In genomic region chr17:29005936-29006438, GRCh38 we compare ENCODE assay signal across 8 cellular contexts. TPM values are rescaled to one million over a fixed set of nuclear protein-coding genes. Genes with fewer than 3 reads are reported as not detected.
DNase-seq lines count a peak whose midpoint lies in the region; ATAC-seq and TF ChIP-seq lines count a peak whose summit lies in the region.

A gene with protein sequence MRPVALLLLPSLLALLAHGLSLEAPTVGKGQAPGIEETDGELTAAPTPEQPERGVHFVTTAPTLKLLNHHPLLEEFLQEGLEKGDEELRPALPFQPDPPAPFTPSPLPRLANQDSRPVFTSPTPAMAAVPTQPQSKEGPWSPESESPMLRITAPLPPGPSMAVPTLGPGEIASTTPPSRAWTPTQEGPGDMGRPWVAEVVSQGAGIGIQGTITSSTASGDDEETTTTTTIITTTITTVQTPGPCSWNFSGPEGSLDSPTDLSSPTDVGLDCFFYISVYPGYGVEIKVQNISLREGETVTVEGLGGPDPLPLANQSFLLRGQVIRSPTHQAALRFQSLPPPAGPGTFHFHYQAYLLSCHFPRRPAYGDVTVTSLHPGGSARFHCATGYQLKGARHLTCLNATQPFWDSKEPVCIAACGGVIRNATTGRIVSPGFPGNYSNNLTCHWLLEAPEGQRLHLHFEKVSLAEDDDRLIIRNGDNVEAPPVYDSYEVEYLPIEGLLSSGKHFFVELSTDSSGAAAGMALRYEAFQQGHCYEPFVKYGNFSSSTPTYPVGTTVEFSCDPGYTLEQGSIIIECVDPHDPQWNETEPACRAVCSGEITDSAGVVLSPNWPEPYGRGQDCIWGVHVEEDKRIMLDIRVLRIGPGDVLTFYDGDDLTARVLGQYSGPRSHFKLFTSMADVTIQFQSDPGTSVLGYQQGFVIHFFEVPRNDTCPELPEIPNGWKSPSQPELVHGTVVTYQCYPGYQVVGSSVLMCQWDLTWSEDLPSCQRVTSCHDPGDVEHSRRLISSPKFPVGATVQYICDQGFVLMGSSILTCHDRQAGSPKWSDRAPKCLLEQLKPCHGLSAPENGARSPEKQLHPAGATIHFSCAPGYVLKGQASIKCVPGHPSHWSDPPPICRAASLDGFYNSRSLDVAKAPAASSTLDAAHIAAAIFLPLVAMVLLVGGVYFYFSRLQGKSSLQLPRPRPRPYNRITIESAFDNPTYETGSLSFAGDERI (minus strand): TSS chr17:29006033. CDS start chr17:29005869, 164 bp downstream.

- intact Hi-C loops in left ventricle myocardium superior (cut with micrococcal nuclease) = no loop called here
- intact Hi-C loops in uterus (cut with DNase I; ENCODE audit: low total_unique reads) = no loop called here

- TF ChIP-seq POLR2A in uterus (IDR thresholded peaks at IDR 0.05) (no peak), GM18505 (IDR thresholded peaks at IDR 0.05; ENCODE audit: borderline replicate concordance, extremely low read depth, insufficient read depth, insufficient read length) (no peak)

- H3K27me3 ChIP-seq in adipocyte (replicated peaks; ENCODE audit: control insufficient read depth, insufficient read depth, low read length) (peaks cover 89% of the 10 kb centered on the region), uterus (peaks cover 7 to 11% of the 10 kb centered on the region in 2 donors)

- DNase-seq in COLO668 (lab: John Stamatoyannopoulos, UW; ENCODE audit: unreplicated experiment) = peak; percentile 78
- DNase-seq in LoVo (ENCODE audit: low spot score) = peak; percentile 31
- DNase-seq in adipocyte (ENCODE audit: low read depth) = peak; percentile 85
- peak; percentile 87 for DNase-seq in left ventricle myocardium superior
- DNase-seq in renal cortical epithelial cell (ENCODE audit: low read depth) = peak; percentile 5
- DNase-seq in uterus = peak; percentile 24 to 63

- H3K4me3 ChIP-seq in adipocyte (ENCODE audit: low read length) (no peak within 1 kb of the TSS), uterus (no peak within 1 kb of the TSS)

- H3K9me3 ChIP-seq in adipocyte (ENCODE audit: control insufficient read depth, low read length) (no peaks in the 10 kb centered on the region), uterus (no peaks in the 10 kb centered on the region)

- TF ChIP-seq CTCF in uterus (IDR thresholded peaks at IDR 0.05) = peak in 3 of 4 experiments; percentile 16 to 39 (median 20)

- H3K9ac ChIP-seq in adipocyte (ENCODE audit: low read length) = no peak within 1 kb of the TSS

- ATAC-seq in SK-N-SH treated with all-trans-retinoic acid at 6 μM for 48 hours = peak; percentile 90
- peak; percentile 95 for ATAC-seq in left ventricle myocardium superior
- no peak for ATAC-seq in GM18505 (IDR thresholded peaks at IDR 0.05; ENCODE audit: unreplicated experiment)

- no peaks in the 10 kb centered on the region for H3K36me3 ChIP-seq in adipocyte (ENCODE audit: control insufficient read depth, insufficient read depth, low read length, severe bottlenecking)
- no peaks in the 10 kb centered on the region for H3K36me3 ChIP-seq in uterus

- H3K27ac ChIP-seq in uterus = no peak within 1 kb of the TSS

- H3K4me1 ChIP-seq in adipocyte (ENCODE audit: control insufficient read depth, insufficient read depth, low read length) = no peaks in the 10 kb centered on the region
- H3K4me1 ChIP-seq in uterus = peaks cover 0 to 12% of the 10 kb centered on the region in 2 donors

TF ChIP-seq in SK-N-SH treated with all-trans-retinoic acid at 6 μM for 48 hours, 23 proteins besides CTCF, POLR2A, EP300 and RAD21:
- 0 out of 2 replicates have a peak, but pooled peaks have one; percentile 42 for TF ChIP-seq ZFP3 (CRISPR knock-in tag; IDR thresholded peaks at IDR 0.05)
- TF ChIP-seq CSDC2 (CRISPR knock-in tag; IDR thresholded peaks at IDR 0.05) = 0 out of 2 replicates have a peak, but pooled peaks have one; percentile 20
- TF ChIP-seq, protein P1, sequence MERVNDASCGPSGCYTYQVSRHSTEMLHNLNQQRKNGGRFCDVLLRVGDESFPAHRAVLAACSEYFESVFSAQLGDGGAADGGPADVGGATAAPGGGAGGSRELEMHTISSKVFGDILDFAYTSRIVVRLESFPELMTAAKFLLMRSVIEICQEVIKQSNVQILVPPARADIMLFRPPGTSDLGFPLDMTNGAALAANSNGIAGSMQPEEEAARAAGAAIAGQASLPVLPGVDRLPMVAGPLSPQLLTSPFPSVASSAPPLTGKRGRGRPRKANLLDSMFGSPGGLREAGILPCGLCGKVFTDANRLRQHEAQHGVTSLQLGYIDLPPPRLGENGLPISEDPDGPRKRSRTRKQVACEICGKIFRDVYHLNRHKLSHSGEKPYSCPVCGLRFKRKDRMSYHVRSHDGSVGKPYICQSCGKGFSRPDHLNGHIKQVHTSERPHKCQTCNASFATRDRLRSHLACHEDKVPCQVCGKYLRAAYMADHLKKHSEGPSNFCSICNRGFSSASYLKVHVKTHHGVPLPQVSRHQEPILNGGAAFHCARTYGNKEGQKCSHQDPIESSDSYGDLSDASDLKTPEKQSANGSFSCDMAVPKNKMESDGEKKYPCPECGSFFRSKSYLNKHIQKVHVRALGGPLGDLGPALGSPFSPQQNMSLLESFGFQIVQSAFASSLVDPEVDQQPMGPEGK (CRISPR knock-in tag; IDR thresholded peaks at IDR 0.05; ENCODE audit: borderline replicate concordance) = no peak

RNA-seq across cellular contexts. Expression of the gene that starts here (rescaled TPM):
- total RNA-seq in left ventricle myocardium superior (not detected), renal cortical epithelial cell (not detected in 2 replicates), uterus (under 1 TPM in 1 of 4 donors, not detected in 3; 0.07 TPM)

Comparison
In these comparisons a context has a peak if more than half of its experiments do, and no peak if none do; other contexts are left out.
1. Peak in DNase-seq and ATAC-seq in left ventricle myocardium superior; RNA of the gene not detected or under 1 TPM.
2. Peak in DNase-seq in renal cortical epithelial cell; RNA of the gene not detected or under 1 TPM.
3. Peak in DNase-seq in uterus; RNA of the gene not detected or under 1 TPM.
4. DNase-seq: peak in every context shown above with its lines; median percentile 87 in left ventricle myocardium superior; 85 in adipocyte; 78 in COLO668; 44 in uterus; 31 in LoVo; 5 in renal cortical epithelial cell.